24 cellular contexts compared by ENCODE assay signal in genomic region chr20:8654486-8654885, GRCh38.
A peak's percentile ranks its signal among the peaks of the same experiment; 100 is the strongest.
DNase-seq lines count a peak whose midpoint lies in the region; ATAC-seq, FAIRE-seq and TF ChIP-seq lines count a peak whose summit lies in the region.
"Had no signal": no experiment of that assay in that cellular context is flagged by ENCODE, and none has a peak within 500 bp of the region (broad histone marks: within the 10 kb centered on the region; RNA-seq: fewer than 3 reads in every experiment).

No MANE protein-coding gene starts in this region.

- in situ Hi-C loops in HepG2 (cut with HindIII; ENCODE audit: extremely low pct_ligation_motif_present, low pct_unique_long_range_greater_than_20kb) = no loop called here

- H3K9ac ChIP-seq in liver (ENCODE audit: low read depth in 1 of 2, low read length in 2 of 2) (no peak overlapping the region), HepG2 (ENCODE audit: insufficient read depth, low read depth, low read length) (no peak overlapping the region), endothelial cell of umbilical vein (replicated peaks; ENCODE audit: extremely low read depth, insufficient read depth, low read length) (no peak overlapping the region)
- H3K9ac ChIP-seq: BLaER1 treated with 17β-estradiol and CSF1 and Interleukin-3, amounts not matched to agents 10 nM and 100 nM had no signal

- H3K9me3 ChIP-seq in liver (ENCODE audit: control insufficient read depth in 4 of 4, low read length in 3 of 4) (no peaks in the 10 kb centered on the region), HepG2 (ENCODE audit: low read length) (no peaks in the 10 kb centered on the region), endothelial cell of umbilical vein (replicated peaks; ENCODE audit: control insufficient read depth, insufficient read depth, low read length) (no peaks in the 10 kb centered on the region)
- H3K9me3 ChIP-seq: A549, Caco-2 had no signal

- peaks cover 0 to 1% (median 0%) of the 10 kb centered on the region in 4 donors for H3K4me1 ChIP-seq in liver (ENCODE audit: control insufficient read depth in 4 of 4, insufficient read depth in 4 of 4, low read length in 3 of 4)
- H3K4me1 ChIP-seq in HepG2 (ENCODE audit: insufficient read depth, low read length) = no peaks in the 10 kb centered on the region
- H3K4me1 ChIP-seq in endothelial cell of umbilical vein (ENCODE audit: control insufficient read depth, extremely low read depth, insufficient read depth, low read length) = peaks cover 32% of the 10 kb centered on the region
- H3K4me1 ChIP-seq: A549; BLaER1 treated with 17β-estradiol and CSF1 and Interleukin-3, amounts not matched to agents 10 nM and 100 nM had no signal

- no peaks in the 10 kb centered on the region for H3K9me1 ChIP-seq in endothelial cell of umbilical vein (replicated peaks; ENCODE audit: control insufficient read depth, extremely low read depth, insufficient read depth, low read length)

- no peak overlapping the region for H2AFZ ChIP-seq in HepG2 (ENCODE audit: low read length)
- H2AFZ ChIP-seq in endothelial cell of umbilical vein (ENCODE audit: low read depth, low read length) = no peak overlapping the region

- DNase-seq in HepG2 (ENCODE audit: low spot score) (no peak), endothelial cell of umbilical vein (ENCODE audit: low read depth, low spot score) (peak; percentile 54), left lobe of liver (ENCODE audit: low spot score) (no peak), pulmonary artery endothelial cell (ENCODE audit: low read depth, low spot score) (peak; percentile 17), DMS153 treated with DMSO at 0.1 percent for 48 hours (lab: John Stamatoyannopoulos, UW; ENCODE audit: unreplicated experiment) (no peak)
- DNase-seq in stimulated activated CD8-positive, alpha-beta memory T cell treated with anti-CD3 and anti-CD28 coated beads, Interleukin-4, amount 100 ng/mL, for 48 hours = no peak
- DNase-seq: AML-193; Caco-2; Calu3; CD4-positive, alpha-beta T cell; CD8-positive, alpha-beta T cell; DMS153; DMS79 treated with DMSO at 0.1 percent for 48 hours; GF-D8 had no signal

- H3K27me3 ChIP-seq in liver (ENCODE audit: control insufficient read depth in 4 of 4, insufficient read depth in 4 of 4, low read length in 3 of 4) (no peaks in the 10 kb centered on the region), HepG2 (ENCODE audit: control insufficient read depth in 1 of 2, insufficient read depth in 2 of 2, low read length in 2 of 2) (no peaks in the 10 kb centered on the region), endothelial cell of umbilical vein (ENCODE audit: control insufficient read depth in 2 of 2, insufficient read depth in 2 of 2, low read length in 2 of 2) (no peaks in the 10 kb centered on the region)
- H3K27me3 ChIP-seq: BLaER1 treated with 17β-estradiol and CSF1 and Interleukin-3, amounts not matched to agents 10 nM and 100 nM had no signal

- H4K20me1 ChIP-seq in HepG2 (ENCODE audit: insufficient read depth, low read length) = no peaks in the 10 kb centered on the region
- H4K20me1 ChIP-seq in endothelial cell of umbilical vein (replicated peaks; ENCODE audit: control insufficient read depth, extremely low read depth, insufficient read depth, low read length) = no peaks in the 10 kb centered on the region
- H4K20me1 ChIP-seq: BLaER1 treated with 17β-estradiol and CSF1 and Interleukin-3, amounts not matched to agents 10 nM and 100 nM had no signal

- CTCF ChIA-PET in HepG2 (lab: Yijun Ruan, JAX; ENCODE audit: low intra/inter-chr PET ratio, low total read pairs) = no interaction called here
- CTCF ChIA-PET in endothelial cell of umbilical vein (lab: Charles Lee) = interaction anchor here (0.7 to 1.3 kb wide), 4 partner anchors 9 to 120 kb away, joined by 3 to 6 read pairs (median 4); no protein-coding TSS in a partner anchor

- intact Hi-C loops in HepG2 (cut with micrococcal nuclease; ENCODE audit: unreplicated experiment) = no loop called here
- intact Hi-C loops in endothelial cell of umbilical vein (cut with micrococcal nuclease) = no loop called here

- H3K27ac ChIP-seq in liver (ENCODE audit: low read depth in 1 of 2, low read length in 2 of 2) (no peak overlapping the region), HepG2 (ENCODE audit: extremely low read length, insufficient read depth, low read length) (no peak overlapping the region), endothelial cell of umbilical vein (ENCODE audit: insufficient read depth, low read depth, low read length) (no peak overlapping the region)
- H3K27ac ChIP-seq: 22Rv1; A549; BLaER1 treated with 17β-estradiol and CSF1 and Interleukin-3, amounts not matched to agents 10 nM and 100 nM; C4-2B had no signal

- no peaks in the 10 kb centered on the region for H3K36me3 ChIP-seq in liver (ENCODE audit: control insufficient read depth in 4 of 4, insufficient read depth in 3 of 4, low read depth in 1 of 4, low read length in 3 of 4)
- peaks cover 8 to 14% of the 10 kb centered on the region in 2 experiments; a peak in 4 of 5 replicates for H3K36me3 ChIP-seq in HepG2 (replicated peaks in 1 of 2; ENCODE audit: control insufficient read depth in 1 of 2, insufficient read depth in 2 of 2, low read length in 2 of 2)
- H3K36me3 ChIP-seq in endothelial cell of umbilical vein (ENCODE audit: control insufficient read depth in 2 of 2, extremely low read depth in 1 of 2, insufficient read depth in 2 of 2, low read length in 2 of 2) = no peaks in the 10 kb centered on the region

- H3K79me2 ChIP-seq in HepG2 (ENCODE audit: insufficient read depth, low read length) (no peaks in the 10 kb centered on the region), endothelial cell of umbilical vein (ENCODE audit: control insufficient read depth, insufficient read depth, low read length) (no peaks in the 10 kb centered on the region)

- BruUV-seq in HepG2 (replicated peaks; lab: Mats Ljungman, UMichigan) = no TSS peak
- BruUV-seq in endothelial cell of umbilical vein (replicated peaks; lab: Mats Ljungman, UMichigan) = no TSS peak

- POLR2A ChIA-PET in HepG2 (lab: Yijun Ruan, JAX) = no interaction called here
- POLR2A ChIA-PET in endothelial cell of umbilical vein (lab: Charles Lee) = no interaction called here

- 26% methylated on average over 2 of the region's 2 CpGs for WGBS in liver
- WGBS in HepG2 (ENCODE audit: low lambda C conversion rate) = 92% methylated on average over 2 of the region's 2 CpGs

- FAIRE-seq in HepG2 (lab: Jason Lieb, UNC) (no peak), endothelial cell of umbilical vein (lab: Jason Lieb, UNC) (peak; percentile 73)
- FAIRE-seq: D721Med, G401.6, GM12891, GM19239 had no signal

- dilution Hi-C loops in endothelial cell of umbilical vein (cut with MboI; ENCODE audit: extremely low pct_ligation_motif_present, low sequenced_read_pairs) = no loop called here

- ATAC-seq in HepG2 = no peak
- peak; percentile 55 for ATAC-seq in left lobe of liver
- no peak for ATAC-seq in GM21529 (IDR thresholded peaks at IDR 0.05; ENCODE audit: unreplicated experiment)
- ATAC-seq: A549; CD8-positive, alpha-beta T cell had no signal

- TF ChIP-seq POLR2A in HepG2 (IDR thresholded peaks at IDR 0.05; ENCODE audit: insufficient read depth in 1 of 2, low read depth in 2 of 2, low read length in 2 of 2) = no peak
- TF ChIP-seq POLR2A in endothelial cell of umbilical vein (IDR thresholded peaks at IDR 0.05; ENCODE audit: low read depth, low read length) = no peak

- TF ChIP-seq CTCF in liver (IDR thresholded peaks at IDR 0.05; ENCODE audit: low read depth, low read length, missing input control) (no peak), HepG2 (CRISPR knock-in tag; IDR thresholded peaks at IDR 0.05) (no peak), endothelial cell of umbilical vein (IDR thresholded peaks at IDR 0.05; ENCODE audit: extremely low read depth in 1 of 2, insufficient read depth in 1 of 2, low read depth in 1 of 2, low read length in 2 of 2) (no peak)

- H3K4me3 ChIP-seq in liver (ENCODE audit: low read depth in 1 of 3, low read length in 3 of 3) (no peak overlapping the region), HepG2 (replicated peaks in 1 of 3; ENCODE audit: insufficient read depth in 1 of 3, low read depth in 2 of 3, low read length in 3 of 3) (no peak overlapping the region), endothelial cell of umbilical vein (replicated peaks in 1 of 3; ENCODE audit: insufficient read depth in 1 of 3, low read depth in 1 of 3, low read length in 3 of 3) (no peak overlapping the region)
- H3K4me3 ChIP-seq: A549; BLaER1 treated with 17β-estradiol and CSF1 and Interleukin-3, amounts not matched to agents 10 nM and 100 nM had no signal

- no peak for TF ChIP-seq RAD21 in liver (IDR thresholded peaks at IDR 0.05)
- no peak for TF ChIP-seq RAD21 in HepG2 (CRISPR knock-in tag; IDR thresholded peaks at IDR 0.05)

- TF ChIP-seq EP300 in HepG2 (IDR thresholded peaks at IDR 0.05; ENCODE audit: low read depth in 2 of 2, low read length in 2 of 2) (no peak), HepG2 (CRISPR knock-in tag; IDR thresholded peaks at IDR 0.05; ENCODE audit: borderline replicate concordance) (no peak)

- no peak overlapping the region for H3K4me2 ChIP-seq in HepG2 (ENCODE audit: low read depth, low read length)
- H3K4me2 ChIP-seq in endothelial cell of umbilical vein (ENCODE audit: insufficient read depth, low read length) = no peak overlapping the region
- H3K4me2 ChIP-seq: A549; BLaER1 treated with 17β-estradiol and CSF1 and Interleukin-3, amounts not matched to agents 10 nM and 100 nM had no signal

TF ChIP-seq in liver, 16 proteins besides CTCF, POLR2A, EP300 and RAD21 (continues in another document):
- TF ChIP-seq JUND (IDR thresholded peaks at IDR 0.05) = no peak
- TF ChIP-seq HNF4G (IDR thresholded peaks at IDR 0.05) = no peak

TF ChIP-seq in HepG2, 621 proteins besides CTCF, POLR2A, EP300 and RAD21 (continues in another document):
- TF ChIP-seq ZNF451 (CRISPR knock-in tag; IDR thresholded peaks at IDR 0.05) (no peak), CHD4 (IDR thresholded peaks at IDR 0.05; ENCODE audit: borderline replicate concordance, low read length) (no peak), MIER2 (CRISPR knock-in tag; IDR thresholded peaks at IDR 0.05) (no peak)

TF ChIP-seq in endothelial cell of umbilical vein, 7 proteins besides CTCF, POLR2A, EP300 and RAD21:
- TF ChIP-seq POLR2AphosphoS5 (IDR thresholded peaks at IDR 0.05; ENCODE audit: insufficient read depth, low read depth, low read length) = no peak
- no peak for TF ChIP-seq MYC (IDR thresholded peaks at IDR 0.05; ENCODE audit: low read depth, low read length)
- TF ChIP-seq EZH2 (IDR thresholded peaks at IDR 0.05; ENCODE audit: borderline replicate concordance, low read depth, low read length, severe bottlenecking) = no peak
- TF ChIP-seq JUN (IDR thresholded peaks at IDR 0.05; ENCODE audit: borderline replicate concordance, insufficient read depth, insufficient read length, low read depth) = no peak
- TF ChIP-seq GATA2 (IDR thresholded peaks at IDR 0.05; ENCODE audit: insufficient read depth, insufficient read length, low read depth, low read length) = no peak
- no peak for TF ChIP-seq MAX (IDR thresholded peaks at IDR 0.05; ENCODE audit: insufficient read depth, insufficient read length)
- TF ChIP-seq FOS (IDR thresholded peaks at IDR 0.05; ENCODE audit: borderline replicate concordance, insufficient read depth, low read length) = no peak

Comparison
In these comparisons a context has a peak if more than half of its experiments do, and no peak if none do; other contexts are left out.
1. DNase-seq: peak in endothelial cell of umbilical vein (single experiment) and pulmonary artery endothelial cell (single experiment); none in HepG2 (single experiment), left lobe of liver (single experiment), stimulated activated CD8-positive, alpha-beta memory T cell treated with anti-CD3 and anti-CD28 coated beads, Interleukin-4, amount 100 ng/mL, for 48 hours (single experiment) and DMS153 treated with DMSO at 0.1 percent for 48 hours (single experiment).